ENCODE assay signal across 18 cellular contexts in genomic region chr5:34756781-34757624, GRCh38.
A peak's percentile ranks its signal among the peaks of the same experiment; 100 is the strongest.
DNase-seq lines count a peak whose midpoint lies in the region; ATAC-seq and TF ChIP-seq lines count a peak whose summit lies in the region.
"Had no signal": no experiment of that assay in that cellular context is flagged by ENCODE, and none has a peak within 500 bp of the region (broad histone marks: within the 10 kb centered on the region; RNA-seq: fewer than 3 reads in every experiment).

No MANE protein-coding gene starts in this region.

- H3K27me3 ChIP-seq in mucosa of rectum (ENCODE audit: control insufficient read depth in 2 of 2, insufficient read depth in 2 of 2, low read length in 2 of 2): no peaks in the 10 kb centered on the region
- no peaks in the 10 kb centered on the region for H3K27me3 ChIP-seq in thoracic aorta (replicated peaks; ENCODE audit: insufficient read depth)
- H3K27me3 ChIP-seq in prostate gland (replicated peaks; ENCODE audit: insufficient read depth): no peaks in the 10 kb centered on the region
- H3K27me3 ChIP-seq: BLaER1 treated with 17β-estradiol and CSF1 and Interleukin-3, amounts not matched to agents 10 nM and 100 nM had no signal

- H3K4me3 ChIP-seq in epithelial cell of proximal tubule (ENCODE audit: low read depth, low read length): peak overlapping the region; percentile 19
- H3K4me3 ChIP-seq in mucosa of rectum (ENCODE audit: low read length in 2 of 2): no peak overlapping the region
- no peak overlapping the region for H3K4me3 ChIP-seq in thoracic aorta
- no peak overlapping the region for H3K4me3 ChIP-seq in prostate gland
- H3K4me3 ChIP-seq: BLaER1 treated with 17β-estradiol and CSF1 and Interleukin-3, amounts not matched to agents 10 nM and 100 nM had no signal

- peak overlapping the region; percentile 27 to 44 for H3K27ac ChIP-seq in mucosa of rectum (ENCODE audit: low read depth in 2 of 2, low read length in 2 of 2)
- peak overlapping the region; percentile 43 to 56 for H3K27ac ChIP-seq in thoracic aorta
- no peak overlapping the region for H3K27ac ChIP-seq in prostate gland
- H3K27ac ChIP-seq: RWPE1 had no signal

- TF ChIP-seq CTCF in epithelial cell of proximal tubule (conservative IDR thresholded peaks at IDR 0.05; ENCODE audit: low read depth, low read length): no peak
- no peak for TF ChIP-seq CTCF in thoracic aorta (IDR thresholded peaks at IDR 0.05)
- no peak for TF ChIP-seq CTCF in prostate gland (IDR thresholded peaks at IDR 0.05)

- DNase-seq in LHCN-M2 (ENCODE audit: low read depth): peak; percentile 65
- peak; percentile 82 for DNase-seq in epithelial cell of proximal tubule (ENCODE audit: low read depth)
- DNase-seq in thoracic aorta (ENCODE audit: low spot score): no peak
- no peak for DNase-seq in COLO829 (ENCODE audit: low spot score)
- no peak for DNase-seq in NCI-H2107 treated with DMSO at 0.1 percent for 48 hours (lab: John Stamatoyannopoulos, UW; ENCODE audit: unreplicated experiment)
- no peak for DNase-seq in prostate gland (ENCODE audit: low spot score)
- DNase-seq in NCI-H82 (lab: John Stamatoyannopoulos, UW): no peak
- DNase-seq: activated CD4-positive, alpha-beta T cell treated with anti-CD3 and anti-CD28 coated beads for 4 hours; foreskin melanocyte; Karpas-422; natural killer cell; NCI-H1694; NCI-H526 treated with DMSO at 0.1 percent for 48 hours; stimulated activated CD4-positive, alpha-beta T cell treated with anti-CD3 and anti-CD28 coated beads, Interleukin-1b, Interleukin-23, amount 100 ng/mL, for 48 hours; T-helper 17 cell had no signal

- H3K9me3 ChIP-seq in mucosa of rectum (ENCODE audit: control insufficient read depth in 2 of 2, low read length in 2 of 2) (no peaks in the 10 kb centered on the region), thoracic aorta (no peaks in the 10 kb centered on the region), prostate gland (no peaks in the 10 kb centered on the region)

- no peak for TF ChIP-seq POLR2A in prostate gland (IDR thresholded peaks at IDR 0.05)

- intact Hi-C loops in prostate gland (cut with DNase I): no loop called here

- H3K36me3 ChIP-seq in mucosa of rectum (ENCODE audit: control insufficient read depth in 2 of 2, insufficient read depth in 2 of 2, low read length in 2 of 2) (no peaks in the 10 kb centered on the region), thoracic aorta (peaks cover 5% of the 10 kb centered on the region), prostate gland (no peaks in the 10 kb centered on the region)

- WGBS in prostate gland: 71% methylated on average over 20 of the region's 20 CpGs

- no peak overlapping the region for H3K9ac ChIP-seq in mucosa of rectum (ENCODE audit: low read depth in 1 of 2, low read length in 2 of 2)
- H3K9ac ChIP-seq: BLaER1 treated with 17β-estradiol and CSF1 and Interleukin-3, amounts not matched to agents 10 nM and 100 nM had no signal

- H3K4me1 ChIP-seq in mucosa of rectum (ENCODE audit: control insufficient read depth in 2 of 2, insufficient read depth in 2 of 2, low read length in 2 of 2) (peaks cover 6 to 17% of the 10 kb centered on the region in 2 donors), thoracic aorta (ENCODE audit: control insufficient read depth in 1 of 2, low read depth in 2 of 2) (peaks cover 10 to 18% of the 10 kb centered on the region in 2 donors), prostate gland (replicated peaks) (no peaks in the 10 kb centered on the region)

- ATAC-seq in thoracic aorta (ENCODE audit: insufficient number of reproducible peaks, low FRiP score, low read depth): peak; percentile 24
- ATAC-seq: natural killer cell, T-helper 17 cell had no signal

Comparison
In these comparisons a context has a peak if more than half of its experiments do, and no peak if none do; other contexts are left out.
1. DNase-seq: peak in LHCN-M2 (single experiment) and epithelial cell of proximal tubule (single experiment); none in thoracic aorta (single experiment), COLO829 (single experiment), NCI-H2107 treated with DMSO at 0.1 percent for 48 hours (single experiment), prostate gland (single experiment) and NCI-H82 (single experiment).
2. H3K27ac ChIP-seq: peak in mucosa of rectum (2 of 2) and thoracic aorta (2 of 2); none in prostate gland (0 of 2).